Comparison of ENCODE assay signal across 8 cellular contexts in the genomic region with DNA sequence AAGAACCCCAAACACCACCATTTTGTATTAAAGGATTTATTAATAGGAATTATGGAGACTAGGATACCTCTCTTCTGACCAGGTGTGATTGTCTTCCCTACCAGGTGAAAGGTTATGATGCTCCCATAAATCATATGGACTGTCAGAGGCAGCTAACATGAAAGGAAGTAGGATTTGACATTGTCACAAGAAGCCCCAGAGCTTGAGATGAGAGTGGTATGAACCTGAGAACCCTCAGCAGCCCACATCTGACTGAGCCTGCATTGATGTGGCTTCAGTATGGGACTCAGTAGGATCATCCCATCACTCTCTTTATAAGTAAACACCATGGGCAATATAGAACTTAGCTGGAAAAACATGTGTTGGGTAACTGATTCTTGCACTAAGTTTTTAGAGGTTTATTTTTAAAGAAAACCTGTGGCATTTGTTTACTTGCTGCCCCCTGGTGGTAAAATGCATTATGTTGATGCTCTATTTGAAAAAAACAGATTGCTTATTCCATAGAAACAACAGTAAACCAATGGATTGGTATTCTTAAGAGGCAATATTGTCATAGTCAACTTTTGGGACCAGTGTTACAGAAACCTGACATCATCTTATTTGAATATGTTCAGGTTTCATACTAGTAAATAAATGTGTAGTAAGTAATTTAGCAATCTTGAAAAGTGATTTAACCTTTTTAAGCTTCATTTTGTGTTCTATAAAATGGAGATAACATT. TPM values are rescaled to one million over a fixed set of nuclear protein-coding genes. Genes with fewer than 3 reads are reported as not detected.
DNase-seq lines count a peak whose midpoint lies in the region; ATAC-seq and TF ChIP-seq lines count a peak whose summit lies in the region.

No MANE protein-coding gene starts in this region.

- peak; percentile 42 for DNase-seq in activated CD4-positive, alpha-beta memory T cell treated with anti-CD3 and anti-CD28 coated beads for 36 hours
- no peak for DNase-seq in activated CD4-positive, alpha-beta memory T cell treated with anti-CD3 and anti-CD28 coated beads, Interleukin-2, amount 10 ng/mL, durations not matched to agents 7 days and 5 days
- DNase-seq in HuH-7 (ENCODE audit: low spot score) (peak; percentile 10), SKM-1 (lab: John Stamatoyannopoulos, UW; ENCODE audit: unreplicated experiment) (peak; percentile 22), esophagus squamous epithelium (lab: John Stamatoyannopoulos, UW) (no peak), islet precursor cell (no peak)

- H3K36me3 Mint-ChIP-seq in activated CD4-positive, alpha-beta memory T cell treated with anti-CD3 and anti-CD28 coated beads for 36 hours = peaks cover 28% of the 10 kb centered on the region
- peaks cover 50% of the 10 kb centered on the region for H3K36me3 Mint-ChIP-seq in activated CD4-positive, alpha-beta memory T cell treated with anti-CD3 and anti-CD28 coated beads, Interleukin-2, amount 10 ng/mL, durations not matched to agents 7 days and 5 days (ENCODE audit: low read depth)

- H3K27ac ChIP-seq in esophagus squamous epithelium (no peak overlapping the region), parathyroid adenoma (no peak overlapping the region)

- peaks cover 20% of the 10 kb centered on the region for H3K4me1 Mint-ChIP-seq in activated CD4-positive, alpha-beta memory T cell treated with anti-CD3 and anti-CD28 coated beads for 36 hours (ENCODE audit: low read depth)
- peaks cover 17% of the 10 kb centered on the region for H3K4me1 Mint-ChIP-seq in activated CD4-positive, alpha-beta memory T cell treated with anti-CD3 and anti-CD28 coated beads, Interleukin-2, amount 10 ng/mL, durations not matched to agents 7 days and 5 days

- no peak overlapping the region for H3K4me2 ChIP-seq in parathyroid adenoma (ENCODE audit: low read length)

- ATAC-seq in HG03025 (IDR thresholded peaks at IDR 0.05; ENCODE audit: low FRiP score, unreplicated experiment) = no peak

- TF ChIP-seq CTCF in esophagus squamous epithelium (IDR thresholded peaks at IDR 0.05) (peak; percentile 43 to 77 (median 68)), parathyroid adenoma (IDR thresholded peaks at IDR 0.05) (peak; percentile 56)

- H3K9me3 ChIP-seq in esophagus squamous epithelium (no peaks in the 10 kb centered on the region), parathyroid adenoma (ENCODE audit: control insufficient read depth, low read length) (no peaks in the 10 kb centered on the region)

- H3K4me3 Mint-ChIP-seq in activated CD4-positive, alpha-beta memory T cell treated with anti-CD3 and anti-CD28 coated beads for 36 hours = no peak overlapping the region
- no peak overlapping the region for H3K4me3 Mint-ChIP-seq in activated CD4-positive, alpha-beta memory T cell treated with anti-CD3 and anti-CD28 coated beads, Interleukin-2, amount 10 ng/mL, durations not matched to agents 7 days and 5 days

- H3K27me3 ChIP-seq in esophagus squamous epithelium = no peaks in the 10 kb centered on the region
- no peaks in the 10 kb centered on the region for H3K27me3 ChIP-seq in parathyroid adenoma (ENCODE audit: control insufficient read depth, insufficient read depth, low read length)

- no peaks in the 10 kb centered on the region for H3K27me3 Mint-ChIP-seq in activated CD4-positive, alpha-beta memory T cell treated with anti-CD3 and anti-CD28 coated beads for 36 hours
- H3K27me3 Mint-ChIP-seq in activated CD4-positive, alpha-beta memory T cell treated with anti-CD3 and anti-CD28 coated beads, Interleukin-2, amount 10 ng/mL, durations not matched to agents 7 days and 5 days = no peaks in the 10 kb centered on the region

- intact Hi-C loops in activated CD4-positive, alpha-beta memory T cell treated with anti-CD3 and anti-CD28 coated beads for 36 hours (cut with micrococcal nuclease) = loop anchor here (1.0 to 2.0 kb wide), 4 partner anchors 14 to 213 kb away; no protein-coding TSS in a partner anchor
- intact Hi-C loops in esophagus squamous epithelium (cut with DNase I) = loop anchor here (10.0 kb wide), 2 partner anchors 98 to 208 kb away; no protein-coding TSS in a partner anchor

- POLR2A ChIA-PET in activated CD4-positive, alpha-beta memory T cell treated with anti-CD3 and anti-CD28 coated beads for 36 hours (lab: Charles Lee) = interaction anchor here (1.1 to 1.4 kb wide), 2 partner anchors 13 to 15 kb away, joined by 5 read pairs; no protein-coding TSS in a partner anchor
- POLR2A ChIA-PET in activated CD4-positive, alpha-beta memory T cell treated with anti-CD3 and anti-CD28 coated beads, Interleukin-2, amount 10 ng/mL, durations not matched to agents 7 days and 5 days (lab: Charles Lee) = interaction anchor here (1.0 to 2.0 kb wide), 5 partner anchors 14 to 183 kb away, joined by 3 to 13 read pairs (median 7); a partner anchor contains a TSS

- no peaks in the 10 kb centered on the region for H3K79me2 ChIP-seq in parathyroid adenoma

- peaks cover 4% of the 10 kb centered on the region for H3K9me3 Mint-ChIP-seq in activated CD4-positive, alpha-beta memory T cell treated with anti-CD3 and anti-CD28 coated beads for 36 hours
- peaks cover 5% of the 10 kb centered on the region for H3K9me3 Mint-ChIP-seq in activated CD4-positive, alpha-beta memory T cell treated with anti-CD3 and anti-CD28 coated beads, Interleukin-2, amount 10 ng/mL, durations not matched to agents 7 days and 5 days

- TF ChIP-seq POLR2A in esophagus squamous epithelium (IDR thresholded peaks at IDR 0.05) = no peak

- CTCF ChIA-PET in activated CD4-positive, alpha-beta memory T cell treated with anti-CD3 and anti-CD28 coated beads for 36 hours (lab: Charles Lee) = interaction anchor here (0.6 to 2.3 kb wide), 27 partner anchors 10 to 721 kb away, joined by 3 to 24 read pairs (median 4); no protein-coding TSS in a partner anchor
- CTCF ChIA-PET in activated CD4-positive, alpha-beta memory T cell treated with anti-CD3 and anti-CD28 coated beads, Interleukin-2, amount 10 ng/mL, durations not matched to agents 7 days and 5 days (lab: Charles Lee) = interaction anchor here (0.8 to 3.5 kb wide), 22 partner anchors 8 to 721 kb away, joined by 3 to 13 read pairs (median 4); a partner anchor contains a TSS

- no peak overlapping the region for H3K9ac ChIP-seq in parathyroid adenoma

- H2AFZ ChIP-seq in parathyroid adenoma = no peak overlapping the region

- no peak overlapping the region for H3K27ac Mint-ChIP-seq in activated CD4-positive, alpha-beta memory T cell treated with anti-CD3 and anti-CD28 coated beads for 36 hours
- H3K27ac Mint-ChIP-seq in activated CD4-positive, alpha-beta memory T cell treated with anti-CD3 and anti-CD28 coated beads, Interleukin-2, amount 10 ng/mL, durations not matched to agents 7 days and 5 days = no peak overlapping the region

- H3K36me3 ChIP-seq in esophagus squamous epithelium (peaks cover 0 to 93% (median 5%) of the 10 kb centered on the region in 3 donors), parathyroid adenoma (ENCODE audit: control insufficient read depth, insufficient read depth, low read length) (no peaks in the 10 kb centered on the region)

- H3K4me3 ChIP-seq in esophagus squamous epithelium (no peak overlapping the region), parathyroid adenoma (ENCODE audit: low read depth, low read length) (no peak overlapping the region)

- H3K4me1 ChIP-seq in esophagus squamous epithelium (no peaks in the 10 kb centered on the region), parathyroid adenoma (no peaks in the 10 kb centered on the region)

RNA-seq across cellular contexts. Expression of a gene that starts 16.6 kb away (rescaled TPM):
- 100 to 1,000 TPM; 399 to 409 TPM for total RNA-seq in activated CD4-positive, alpha-beta memory T cell treated with anti-CD3 and anti-CD28 coated beads for 36 hours
- 100 to 1,000 TPM; 234 to 254 TPM for total RNA-seq in activated CD4-positive, alpha-beta memory T cell treated with anti-CD3 and anti-CD28 coated beads, Interleukin-2, amount 10 ng/mL, durations not matched to agents 7 days and 5 days
- total RNA-seq in esophagus squamous epithelium = 10 to 100 TPM; 66.9 to 92.5 (median 82.1) TPM

RNA-seq across cellular contexts. Expression of a gene that starts 40.1 kb away (rescaled TPM):
- total RNA-seq in activated CD4-positive, alpha-beta memory T cell treated with anti-CD3 and anti-CD28 coated beads for 36 hours = 10 to 100 TPM; 44.7 to 47.6 TPM
- total RNA-seq in activated CD4-positive, alpha-beta memory T cell treated with anti-CD3 and anti-CD28 coated beads, Interleukin-2, amount 10 ng/mL, durations not matched to agents 7 days and 5 days = 10 to 100 TPM; 34.1 TPM
- total RNA-seq in esophagus squamous epithelium = 10 to 100 TPM in 3 of 4 donors, 1 to 10 TPM in 1; 8.6 to 18.1 (median 15.4) TPM

Comparison
In these comparisons a context has a peak if more than half of its experiments do, and no peak if none do; other contexts are left out.
1. DNase-seq: peak in activated CD4-positive, alpha-beta memory T cell treated with anti-CD3 and anti-CD28 coated beads for 36 hours (single experiment), HuH-7 (single experiment) and SKM-1 (single experiment); none in activated CD4-positive, alpha-beta memory T cell treated with anti-CD3 and anti-CD28 coated beads, Interleukin-2, amount 10 ng/mL, durations not matched to agents 7 days and 5 days (single experiment), esophagus squamous epithelium (single experiment) and islet precursor cell (single experiment).